ENCODE assay signal across 22 cellular contexts in genomic region chr20:63444548-63444947, GRCh38. TPM values are rescaled to one million over a fixed set of nuclear protein-coding genes. Genes with fewer than 3 reads are reported as not detected.
DNase-seq lines count a peak whose midpoint lies in the region; ATAC-seq and FAIRE-seq lines count a peak whose summit lies in the region.
"Had no signal": no experiment of that assay in that cellular context is flagged by ENCODE, and none has a peak within 500 bp of the region (broad histone marks: within the 10 kb centered on the region; RNA-seq: fewer than 3 reads in every experiment).

No MANE protein-coding gene starts in this region.

- H3K27ac ChIP-seq in BLaER1 (peak overlapping the region; percentile 60), cingulate gyrus (ENCODE audit: low read depth, low read length) (peak overlapping the region; percentile 10), temporal lobe (ENCODE audit: low read depth, low read length) (peak overlapping the region; percentile 61)
- no peak overlapping the region for H3K27ac ChIP-seq in CD8-positive, alpha-beta memory T cell (ENCODE audit: low read depth, low read length)
- H3K27ac ChIP-seq: HL-60 had no signal

- H3K4me1 ChIP-seq in BLaER1, result peaks cover 91% of the 10 kb centered on the region
- peaks cover 16% of the 10 kb centered on the region for H3K4me1 ChIP-seq in CD8-positive, alpha-beta memory T cell (ENCODE audit: insufficient read depth, low read length)
- H3K4me1 ChIP-seq: Caco-2 had no signal

- H3K4me3 ChIP-seq in BLaER1, result peak overlapping the region; percentile 49
- H3K4me3 ChIP-seq in CD8-positive, alpha-beta memory T cell (ENCODE audit: low read length), result no peak overlapping the region
- H3K4me3 ChIP-seq: GM23338, K562 had no signal

- H3K4me3 Mint-ChIP-seq in CD8-positive, alpha-beta memory T cell, result no peak overlapping the region
- H3K4me3 Mint-ChIP-seq: GM23338 had no signal

- H3K9me3 ChIP-seq in BLaER1, result no peaks in the 10 kb centered on the region
- H3K9me3 ChIP-seq in CD8-positive, alpha-beta memory T cell (ENCODE audit: low read length), result no peaks in the 10 kb centered on the region

- no peak overlapping the region for H3K27ac Mint-ChIP-seq in CD8-positive, alpha-beta memory T cell
- H3K27ac Mint-ChIP-seq: GM23338 had no signal

- H3K36me3 ChIP-seq in BLaER1, result no peaks in the 10 kb centered on the region
- no peaks in the 10 kb centered on the region for H3K36me3 ChIP-seq in CD8-positive, alpha-beta memory T cell (ENCODE audit: insufficient read depth, low read length)

- no peak for ATAC-seq in HG03521 (IDR thresholded peaks at IDR 0.05; ENCODE audit: unreplicated experiment)
- ATAC-seq: GM23338, HCT116, K562 had no signal

- peaks cover 24% of the 10 kb centered on the region for H4K20me1 ChIP-seq in BLaER1

- CTCF ChIA-PET in CD8-positive, alpha-beta memory T cell (lab: Charles Lee), result no interaction called here

- H3K27me3 ChIP-seq in BLaER1, result no peaks in the 10 kb centered on the region
- H3K27me3 ChIP-seq in CD8-positive, alpha-beta memory T cell (ENCODE audit: insufficient read depth, low read length, poor library complexity, severe bottlenecking), result no peaks in the 10 kb centered on the region

- no peaks in the 10 kb centered on the region for H3K36me3 Mint-ChIP-seq in CD8-positive, alpha-beta memory T cell
- H3K36me3 Mint-ChIP-seq: CD4-positive, CD25-positive, alpha-beta regulatory T cell had no signal

- H3K4me1 Mint-ChIP-seq in CD8-positive, alpha-beta memory T cell, result peaks cover 14 to 22% (median 15%) of the 10 kb centered on the region in 3 donors

- peaks cover 0 to 4% (median 0%) of the 10 kb centered on the region in 5 donors for H3K9me3 Mint-ChIP-seq in CD8-positive, alpha-beta memory T cell

- POLR2A ChIA-PET in CD8-positive, alpha-beta memory T cell (lab: Charles Lee), result no interaction called here

- peak; percentile 65 for FAIRE-seq in HTR-8/SVneo (lab: Jason Lieb, UNC)
- FAIRE-seq: D721Med, G401.6, GM12892, GM18507, K562 had no signal

- H3K9ac ChIP-seq in BLaER1, result peak overlapping the region; percentile 40

- H3K4me2 ChIP-seq in BLaER1, result peak overlapping the region; percentile 89
- H3K4me2 ChIP-seq: GM23338 had no signal

- H3K27me3 Mint-ChIP-seq in CD8-positive, alpha-beta memory T cell, result peaks cover 10% of the 10 kb centered on the region in 2 donors

- DNase-seq in HTR-8/SVneo (ENCODE audit: insufficient read length, low spot score), result no peak
- no peak for DNase-seq in epidermal melanocyte (ENCODE audit: insufficient read length, low spot score)
- DNase-seq in CD8-positive, alpha-beta memory T cell, result no peak
- DNase-seq: 8988T; C1 segment of cervical spinal cord; Caco-2; CD4-positive, CD25-positive, alpha-beta regulatory T cell; H7; IMR-90 had no signal

RNA-seq across cellular contexts. Expression of gene KCNQ2, which starts 27.9 kb away (rescaled TPM):
- 136 TPM for total RNA-seq in temporal lobe
- not detected for total RNA-seq in CD8-positive, alpha-beta memory T cell
- polyA plus RNA-seq in CD8-positive, alpha-beta memory T cell, result not detected
- total RNA-seq: IMR-90 had no signal
- polyA plus RNA-seq: AG04450 had no signal

RNA-seq across cellular contexts. Expression of gene EEF1A2, which starts 54.3 kb away (rescaled TPM):
- 209 TPM for total RNA-seq in temporal lobe
- under 1 TPM in 1 of 2 experiments, not detected in 1; 0.20 TPM for total RNA-seq in CD8-positive, alpha-beta memory T cell
- polyA plus RNA-seq in CD8-positive, alpha-beta memory T cell, result 0.17 TPM

Comparison
In these comparisons a context has a peak if more than half of its experiments do, and no peak if none do; other contexts are left out.
1. RNA of gene KCNQ2, which starts 27.9 kb away (total RNA-seq): 136 TPM in temporal lobe (single experiment); not detected in CD8-positive, alpha-beta memory T cell; every median in the first group is over 100 times any median in the second.
2. RNA of gene EEF1A2, which starts 54.3 kb away (total RNA-seq): 209 TPM in temporal lobe (single experiment); 0.20 TPM in CD8-positive, alpha-beta memory T cell; every median in the first group is over 100 times any median in the second.